ENCODE assay signal across 8 cellular contexts in the genomic region with DNA sequence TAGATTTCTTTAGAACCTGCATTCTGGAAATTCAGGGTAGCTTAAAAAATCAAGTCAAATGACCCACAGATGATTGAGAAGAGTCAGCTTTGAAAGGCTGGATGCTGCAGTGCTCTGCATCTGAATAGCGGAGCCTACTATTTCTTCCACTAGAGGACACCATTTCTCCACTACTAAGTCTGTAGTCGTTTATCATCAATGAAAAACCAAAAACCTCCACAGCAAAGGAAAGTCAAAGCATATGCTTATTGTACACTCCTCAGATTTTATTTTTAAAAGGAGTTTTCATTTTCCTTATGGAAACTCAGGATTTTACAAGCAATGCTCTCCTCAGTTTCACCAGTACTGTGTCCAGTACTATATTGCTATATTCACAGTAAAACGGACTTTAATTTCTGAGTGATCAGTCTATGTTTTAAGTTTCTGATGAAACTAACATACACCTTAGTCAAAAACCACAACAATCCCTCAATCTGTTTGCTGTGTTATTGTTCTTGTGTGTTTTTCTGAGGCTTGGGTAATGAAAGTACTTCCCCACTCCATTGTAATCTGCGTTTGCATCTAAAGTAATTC. TPM values are rescaled to one million over a fixed set of nuclear protein-coding genes. Genes with fewer than 3 reads are reported as not detected.
DNase-seq lines count a peak whose midpoint lies in the region; ATAC-seq, FAIRE-seq and TF ChIP-seq lines count a peak whose summit lies in the region.

No MANE protein-coding gene starts in this region.

- H2AK5ac ChIP-seq in IMR-90 (ENCODE audit: low read depth, low read length), result no peak overlapping the region

- H3K27ac ChIP-seq in IMR-90 (ENCODE audit: insufficient read depth, low read length) (no peak overlapping the region), OCI-LY7 (ENCODE audit: low read depth, low read length, poor library complexity, severe bottlenecking) (peak overlapping the region; percentile 36)

- intact Hi-C loops in IMR-90 (cut with micrococcal nuclease), result loop anchor here (1.0 to 10.0 kb wide), 3 partner anchors 189 to 563 kb away; no protein-coding TSS in a partner anchor
- intact Hi-C loops in OCI-LY7 (cut with micrococcal nuclease; ENCODE audit: unreplicated experiment), result loop anchor here (1.0 to 2.0 kb wide), 4 partner anchors 131 to 559 kb away; a partner anchor contains a TSS

- no peak for DNase-seq in activated CD8-positive, alpha-beta memory T cell treated with anti-CD3 and anti-CD28 coated beads, Interleukin-2, amount 10 ng/mL, durations not matched to agents 7 days and 5 days
- DNase-seq in activated CD8-positive, alpha-beta memory T cell treated with anti-CD3 and anti-CD28 coated beads for 24 hours, result no peak
- peak; percentile 16 for DNase-seq in IMR-90
- peak; percentile 79 for DNase-seq in OCI-LY7 (ENCODE audit: low spot score)
- peak; percentile 76 for DNase-seq in midbrain (lab: John Stamatoyannopoulos, UW)
- no peak for DNase-seq in ureter (ENCODE audit: low spot score)

- no peaks in the 10 kb centered on the region for H3K79me2 ChIP-seq in OCI-LY7 (ENCODE audit: insufficient read depth, low read depth, low read length)

- CTCF ChIA-PET in activated CD8-positive, alpha-beta memory T cell treated with anti-CD3 and anti-CD28 coated beads, Interleukin-2, amount 10 ng/mL, durations not matched to agents 7 days and 5 days (lab: Charles Lee), result interaction anchor here (0.9 to 4.8 kb wide), 12 partner anchors 13 to 565 kb away, joined by 3 to 42 read pairs (median 4); no protein-coding TSS in a partner anchor
- CTCF ChIA-PET in IMR-90 (lab: Yijun Ruan, JAX) (interaction anchor here (0.6 to 1.1 kb wide), 2 partner anchors 196 to 404 kb away, joined by 3 to 4 read pairs; no protein-coding TSS in a partner anchor), OCI-LY7 (lab: Charles Lee; ENCODE audit: unreplicated experiment) (interaction anchor here (0.6 to 1.2 kb wide), 5 partner anchors 189 to 270 kb away, joined by 3 to 4 read pairs (median 3); a partner anchor contains a TSS)

- no peaks in the 10 kb centered on the region for H3K9me2 ChIP-seq in OCI-LY7 (ENCODE audit: insufficient read depth, low read length)

- H4K5ac ChIP-seq in IMR-90 (ENCODE audit: low read depth, low read length), result no peak overlapping the region

- H3K4me2 ChIP-seq in IMR-90 (ENCODE audit: low read depth, low read length) (no peak overlapping the region), OCI-LY7 (ENCODE audit: low read length) (peak overlapping the region; percentile 44; the same call in 1 of the 2 replicates)

- no TSS peak for BruUV-seq in IMR-90 (replicated peaks; lab: Mats Ljungman, UMichigan)
- no TSS peak for BruUV-seq in OCI-LY7 (replicated peaks; lab: Mats Ljungman, UMichigan)

- in situ Hi-C loops in IMR-90 (cut with MboI; ENCODE audit: low sequenced_read_pairs), result no loop called here

- H3K79me1 ChIP-seq in IMR-90 (ENCODE audit: low read depth in 1 of 2, low read length in 2 of 2), result no peaks in the 10 kb centered on the region

- no peak overlapping the region for H3K4me3 Mint-ChIP-seq in activated CD8-positive, alpha-beta memory T cell treated with anti-CD3 and anti-CD28 coated beads, Interleukin-2, amount 10 ng/mL, durations not matched to agents 7 days and 5 days

- no peak overlapping the region for H3K9ac ChIP-seq in IMR-90 (ENCODE audit: low read depth, low read length)

- no peak overlapping the region for H2AK9ac ChIP-seq in IMR-90 (replicated peaks; ENCODE audit: low read depth, low read length, poor library complexity)

- dilution Hi-C loops in IMR-90 (cut with HindIII; ENCODE audit: low sequenced_read_pairs, unreplicated experiment), result no loop called here

- no peak overlapping the region for H2BK120ac ChIP-seq in IMR-90 (ENCODE audit: low read depth, low read length)

- H2BK15ac ChIP-seq in IMR-90 (ENCODE audit: low read depth, low read length), result no peak overlapping the region

- H3K27me3 Mint-ChIP-seq in activated CD8-positive, alpha-beta memory T cell treated with anti-CD3 and anti-CD28 coated beads, Interleukin-2, amount 10 ng/mL, durations not matched to agents 7 days and 5 days, result peaks cover 2% of the 10 kb centered on the region

- TF ChIP-seq POLR2A in IMR-90 (IDR thresholded peaks at IDR 0.05; ENCODE audit: low read depth, low read length), result no peak

- no peak overlapping the region for H3K18ac ChIP-seq in IMR-90 (ENCODE audit: low read depth, low read length)

- no peak overlapping the region for H3K23ac ChIP-seq in IMR-90 (ENCODE audit: low read depth, low read length)

- no peaks in the 10 kb centered on the region for H3K4me1 ChIP-seq in IMR-90 (ENCODE audit: control insufficient read depth, insufficient read depth, low read length)
- H3K4me1 ChIP-seq in OCI-LY7 (ENCODE audit: insufficient read depth, low read length, poor library complexity, severe bottlenecking), result peaks cover 17% of the 10 kb centered on the region

- FAIRE-seq in endometrium (lab: Jason Lieb, UNC), result peak; percentile 84

- peak; percentile 77 for ATAC-seq in activated CD8-positive, alpha-beta memory T cell treated with anti-CD3 and anti-CD28 coated beads, Interleukin-2, amount 10 ng/mL, durations not matched to agents 7 days and 5 days
- ATAC-seq in GM21825 (IDR thresholded peaks at IDR 0.05; ENCODE audit: unreplicated experiment) (peak; percentile 49), IMR-90 (ENCODE audit: low read depth) (peak; percentile 54)

- no peaks in the 10 kb centered on the region for H3K27me3 ChIP-seq in IMR-90 (ENCODE audit: control insufficient read depth, insufficient read depth, low read length)

- H4K8ac ChIP-seq in IMR-90 (ENCODE audit: low read depth in 2 of 2, low read length in 2 of 2), result no peak overlapping the region

- no peak overlapping the region for H2BK5ac ChIP-seq in IMR-90 (ENCODE audit: low read depth, low read length, poor library complexity, severe bottlenecking)

- TF ChIP-seq CTCF in IMR-90 (conservative IDR thresholded peaks at IDR 0.05; ENCODE audit: low read depth, low read length), result peak; percentile 57
- peak; percentile 99 for TF ChIP-seq CTCF in OCI-LY7 (conservative IDR thresholded peaks at IDR 0.05; ENCODE audit: low read length)

- H3K36me3 ChIP-seq in IMR-90 (ENCODE audit: control insufficient read depth, insufficient read depth, low read length), result no peaks in the 10 kb centered on the region
- H3K36me3 ChIP-seq in OCI-LY7 (ENCODE audit: insufficient read depth, low read length), result no peaks in the 10 kb centered on the region

- no peak overlapping the region for H2BK20ac ChIP-seq in IMR-90 (ENCODE audit: low read depth, low read length)

- H3K4me3 ChIP-seq in IMR-90 (ENCODE audit: insufficient read depth, low read depth, low read length) (no peak overlapping the region), OCI-LY7 (ENCODE audit: low read depth, low read length, poor library complexity, severe bottlenecking) (no peak overlapping the region)

- no peak overlapping the region for H3K4ac ChIP-seq in IMR-90 (ENCODE audit: low read depth, low read length)

- H3K4me1 Mint-ChIP-seq in activated CD8-positive, alpha-beta memory T cell treated with anti-CD3 and anti-CD28 coated beads, Interleukin-2, amount 10 ng/mL, durations not matched to agents 7 days and 5 days, result peaks cover 7% of the 10 kb centered on the region

- no peaks in the 10 kb centered on the region for H3K9me1 ChIP-seq in IMR-90 (ENCODE audit: insufficient read depth, low read length)

- peak; percentile 55 for TF ChIP-seq RAD21 in IMR-90 (IDR thresholded peaks at IDR 0.05; ENCODE audit: low read length)

- H3K14ac ChIP-seq in IMR-90 (replicated peaks; ENCODE audit: low read depth, low read length), result no peak overlapping the region

- WGBS in IMR-90 (ENCODE audit: extremely low coverage in 2 of 2, insufficient read length in 1 of 2), 2 experiments, result no CpG with 5 or more reads among the region's 4 CpGs

- no peak overlapping the region for H3K27ac Mint-ChIP-seq in activated CD8-positive, alpha-beta memory T cell treated with anti-CD3 and anti-CD28 coated beads, Interleukin-2, amount 10 ng/mL, durations not matched to agents 7 days and 5 days

- H4K20me1 ChIP-seq in IMR-90 (ENCODE audit: insufficient read depth, low read length) (no peaks in the 10 kb centered on the region), OCI-LY7 (ENCODE audit: insufficient read depth, low read length) (no peaks in the 10 kb centered on the region)

- H3K9me3 Mint-ChIP-seq in activated CD8-positive, alpha-beta memory T cell treated with anti-CD3 and anti-CD28 coated beads, Interleukin-2, amount 10 ng/mL, durations not matched to agents 7 days and 5 days (ENCODE audit: low read depth), result no peaks in the 10 kb centered on the region

- no peak overlapping the region for H3K56ac ChIP-seq in IMR-90 (ENCODE audit: extremely low read depth, insufficient read depth, low read length)

- POLR2A ChIA-PET in IMR-90 (lab: Charles Lee; ENCODE audit: unreplicated experiment), result no interaction called here
- POLR2A ChIA-PET in OCI-LY7 (lab: Charles Lee), result interaction anchor here (1.5 kb wide), 1 partner anchor 184 kb away, joined by 4 read pairs; no protein-coding TSS in a partner anchor

- H2AFZ ChIP-seq in IMR-90 (replicated peaks; ENCODE audit: low read length, poor library complexity) (no peak overlapping the region), OCI-LY7 (ENCODE audit: low read length) (peak overlapping the region; percentile 81; the same call in 1 of the 2 replicates)

- H3K9me3 ChIP-seq in IMR-90 (ENCODE audit: control insufficient read depth, insufficient read depth, low read length) (no peaks in the 10 kb centered on the region), OCI-LY7 (ENCODE audit: low read length) (no peaks in the 10 kb centered on the region)

- H3K36me3 Mint-ChIP-seq in activated CD8-positive, alpha-beta memory T cell treated with anti-CD3 and anti-CD28 coated beads, Interleukin-2, amount 10 ng/mL, durations not matched to agents 7 days and 5 days, result no peaks in the 10 kb centered on the region

- no peak overlapping the region for H4K91ac ChIP-seq in IMR-90 (ENCODE audit: insufficient read depth, low read depth, low read length)

TF ChIP-seq in IMR-90, 13 proteins besides CTCF, POLR2A, EP300 and RAD21 (continues in another document):
- TF ChIP-seq MAZ (IDR thresholded peaks at IDR 0.05; ENCODE audit: borderline replicate concordance, low read depth, low read length), result no peak
- peak; percentile 21; the same call in 1 of the 2 replicates for TF ChIP-seq SMC3 (IDR thresholded peaks at IDR 0.05; ENCODE audit: low read depth, low read length)

RNA-seq across cellular contexts. Expression of a gene that starts 50.5 kb away (rescaled TPM):
- under 1 TPM in 1 of 2 experiments, not detected in 1; 0.58 TPM for total RNA-seq in activated CD8-positive, alpha-beta memory T cell treated with anti-CD3 and anti-CD28 coated beads, Interleukin-2, amount 10 ng/mL, durations not matched to agents 7 days and 5 days
- total RNA-seq in IMR-90 (2012; rRNA removed) (under 0.01 TPM in 1 of 2 replicates, not detected in the other), OCI-LY7 (2022) (1.6 and 2.4 TPM in 2 replicates), ureter (12.5 TPM)
- not detected in 2 replicates for polyA plus RNA-seq in IMR-90 (2012; rRNA removed)
- polyA plus RNA-seq in IMR-90 (2012; cell fraction: cytosol; rRNA removed), result not detected in 2 replicates
- polyA plus RNA-seq in IMR-90 (2012; cell fraction: nucleus; rRNA removed; ENCODE audit: low replicate concordance), result not detected in 2 replicates
- total RNA-seq in OCI-LY7 (2014; rRNA removed; shearing (Covaris generic)), result 0.50 and 0.59 TPM in 2 replicates

Comparison
In these comparisons a context has a peak if more than half of its experiments do, and no peak if none do; other contexts are left out.
1. DNase-seq: peak in IMR-90 (single experiment), OCI-LY7 (single experiment) and midbrain (single experiment); none in activated CD8-positive, alpha-beta memory T cell treated with anti-CD3 and anti-CD28 coated beads, Interleukin-2, amount 10 ng/mL, durations not matched to agents 7 days and 5 days (single experiment), activated CD8-positive, alpha-beta memory T cell treated with anti-CD3 and anti-CD28 coated beads for 24 hours (single experiment) and ureter (single experiment).
2. Peak in every context shown above with its lines, with median percentiles within 50 percentile points of each other: ATAC-seq.